ENCODE assay signal across 35 cellular contexts in the genomic region with DNA sequence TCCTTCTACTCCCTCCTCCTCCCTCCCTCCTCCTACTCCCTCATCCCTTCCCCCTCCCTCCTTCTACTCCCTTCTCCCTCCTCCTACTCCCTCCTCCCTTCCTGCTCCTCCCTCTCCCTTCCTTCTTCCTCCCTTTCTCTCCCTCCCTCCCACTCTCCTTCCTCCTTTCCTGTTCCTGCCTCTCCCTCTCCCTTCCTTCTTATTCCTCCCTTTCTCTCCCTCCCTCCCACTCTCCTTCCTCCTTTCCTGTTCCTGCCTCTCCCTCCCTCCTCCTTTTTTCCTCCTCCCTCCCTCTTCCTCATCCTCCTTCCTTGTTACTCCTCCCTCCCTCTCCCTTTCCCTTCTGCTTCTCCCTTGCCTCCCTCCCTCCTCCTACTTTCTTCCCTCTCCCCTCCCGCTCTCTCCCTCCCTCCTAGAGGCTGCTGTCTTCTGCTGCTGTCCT. TPM values are rescaled to one million over a fixed set of nuclear protein-coding genes. Genes with fewer than 3 reads are reported as not detected.
"Had no signal": no experiment of that assay in that cellular context is flagged by ENCODE, and none has a peak within 500 bp of the region (broad histone marks: within the 10 kb centered on the region; RNA-seq: fewer than 3 reads in every experiment).

No MANE protein-coding gene starts in this region.

- H3K27me3 Mint-ChIP-seq: activated CD4-positive, alpha-beta memory T cell treated with anti-CD3 and anti-CD28 coated beads for 36 hours; activated CD4-positive, alpha-beta T cell treated with anti-CD3 and anti-CD28 coated beads for 36 hours; activated CD4-positive, alpha-beta T cell treated with anti-CD3 and anti-CD28 coated beads, Interleukin-2, amount 10 ng/mL, durations not matched to agents 24 days and 14 days; activated naive CD4-positive, alpha-beta T cell treated with anti-CD3 and anti-CD28 coated beads, Interleukin-2, amount 50 U/mL, for 24 hours; activated naive CD8-positive, alpha-beta T cell treated with anti-CD3 and anti-CD28 coated beads for 36 hours; activated naive CD8-positive, alpha-beta T cell treated with anti-CD3 and anti-CD28 coated beads, Interleukin-2, amount 50 U/mL, for 24 hours; central memory CD8-positive, alpha-beta T cell had no signal

- H3K27me3 ChIP-seq: brain microvascular endothelial cell, dorsolateral prefrontal cortex, esophagus muscularis mucosa, foreskin keratinocyte, gastrocnemius medialis, heart left ventricle had no signal

- H3K27ac ChIP-seq: brain microvascular endothelial cell, coronary artery, esophagus muscularis mucosa, foreskin keratinocyte, gastrocnemius medialis, heart left ventricle had no signal

- H3K9me3 ChIP-seq: esophagus muscularis mucosa, gastrocnemius medialis, heart left ventricle had no signal

- H3K27ac Mint-ChIP-seq: activated CD4-positive, alpha-beta memory T cell treated with anti-CD3 and anti-CD28 coated beads for 36 hours; activated CD4-positive, alpha-beta T cell treated with anti-CD3 and anti-CD28 coated beads for 36 hours; activated CD4-positive, alpha-beta T cell treated with anti-CD3 and anti-CD28 coated beads, Interleukin-2, amount 10 ng/mL, durations not matched to agents 24 days and 14 days; activated CD8-positive, alpha-beta memory T cell treated with anti-CD3 and anti-CD28 coated beads, Interleukin-2, amount 10 ng/mL, durations not matched to agents 7 days and 5 days; activated CD8-positive, alpha-beta T cell treated with anti-CD3 and anti-CD28 coated beads, Interleukin-2, amount 10 ng/mL, durations not matched to agents 7 days and 5 days; activated naive CD4-positive, alpha-beta T cell treated with anti-CD3 and anti-CD28 coated beads for 36 hours; activated naive CD4-positive, alpha-beta T cell treated with anti-CD3 and anti-CD28 coated beads, Interleukin-2, amount 50 U/mL, for 24 hours; activated naive CD8-positive, alpha-beta T cell treated with anti-CD3 and anti-CD28 coated beads for 36 hours; activated naive CD8-positive, alpha-beta T cell treated with anti-CD3 and anti-CD28 coated beads, Interleukin-2, amount 50 U/mL, for 24 hours; activated T-helper 1 cell treated with anti-CD3 and anti-CD28 coated beads, Interleukin-12 subunit alpha, Interleukin-12 subunit beta, Interleukin-2, Interleukin-4 antibody, amounts not matched to agents 30 ng/mL and 10 ng/mL and 1 ng/mL, durations not matched to agents 14 hours and 24 hours and 36 hours; activated T-helper 2 cell treated with anti-CD3 and anti-CD28 coated beads, Interferon-gamma antibody, Interleukin-2, Interleukin-4, amounts not matched to agents 10 μg/mL and 5 μg/mL and 100 μg/mL, durations not matched to agents 14 hours and 24 hours and 36 hours; dendritic cell treated with granulocyte-macrophage colony-stimulating factor and Interleukin-4, amounts not matched to agents 40 ng/mL and 50 ng/mL, for 4 days; endodermal cell had no signal

- H3K9me3 Mint-ChIP-seq: activated CD4-positive, alpha-beta memory T cell treated with anti-CD3 and anti-CD28 coated beads for 36 hours; activated CD4-positive, alpha-beta T cell treated with anti-CD3 and anti-CD28 coated beads, Interleukin-2, amount 10 ng/mL, durations not matched to agents 24 days and 14 days; activated naive CD4-positive, alpha-beta T cell treated with anti-CD3 and anti-CD28 coated beads for 36 hours; activated naive CD4-positive, alpha-beta T cell treated with anti-CD3 and anti-CD28 coated beads, Interleukin-2, amount 50 U/mL, for 24 hours; activated naive CD8-positive, alpha-beta T cell treated with anti-CD3 and anti-CD28 coated beads for 36 hours; activated naive CD8-positive, alpha-beta T cell treated with anti-CD3 and anti-CD28 coated beads, Interleukin-2, amount 50 U/mL, for 24 hours; activated T-helper 1 cell treated with anti-CD3 and anti-CD28 coated beads, Interleukin-12 subunit alpha, Interleukin-12 subunit beta, Interleukin-2, Interleukin-4 antibody, amounts not matched to agents 30 ng/mL and 10 ng/mL and 1 ng/mL, durations not matched to agents 14 hours and 24 hours and 36 hours; activated T-helper 2 cell treated with anti-CD3 and anti-CD28 coated beads, Interferon-gamma antibody, Interleukin-2, Interleukin-4, amounts not matched to agents 10 μg/mL and 5 μg/mL and 100 μg/mL, durations not matched to agents 14 hours and 24 hours and 36 hours; central memory CD8-positive, alpha-beta T cell; dendritic cell treated with granulocyte-macrophage colony-stimulating factor and Interleukin-4, amounts not matched to agents 40 ng/mL and 50 ng/mL, for 4 days; endodermal cell had no signal

- ATAC-seq: activated CD4-positive, alpha-beta T cell treated with anti-CD3 and anti-CD28 coated beads for 36 hours; activated CD8-positive, alpha-beta memory T cell treated with anti-CD3 and anti-CD28 coated beads, Interleukin-2, amount 10 ng/mL, durations not matched to agents 7 days and 5 days; activated CD8-positive, alpha-beta T cell treated with anti-CD3 and anti-CD28 coated beads, Interleukin-2, amount 10 ng/mL, durations not matched to agents 7 days and 5 days; activated naive CD8-positive, alpha-beta T cell treated with anti-CD3 and anti-CD28 coated beads, Interleukin-2, amount 50 U/mL, for 24 hours; foreskin keratinocyte; gastrocnemius medialis; heart left ventricle had no signal

- H3K4me3 Mint-ChIP-seq: activated CD4-positive, alpha-beta memory T cell treated with anti-CD3 and anti-CD28 coated beads for 36 hours; activated CD4-positive, alpha-beta T cell treated with anti-CD3 and anti-CD28 coated beads for 36 hours; activated CD4-positive, alpha-beta T cell treated with anti-CD3 and anti-CD28 coated beads, Interleukin-2, amount 10 ng/mL, durations not matched to agents 24 days and 14 days; activated CD8-positive, alpha-beta memory T cell treated with anti-CD3 and anti-CD28 coated beads, Interleukin-2, amount 10 ng/mL, durations not matched to agents 7 days and 5 days; activated CD8-positive, alpha-beta T cell treated with anti-CD3 and anti-CD28 coated beads, Interleukin-2, amount 10 ng/mL, durations not matched to agents 7 days and 5 days; activated naive CD4-positive, alpha-beta T cell treated with anti-CD3 and anti-CD28 coated beads for 36 hours; activated naive CD4-positive, alpha-beta T cell treated with anti-CD3 and anti-CD28 coated beads, Interleukin-2, amount 50 U/mL, for 24 hours; activated naive CD8-positive, alpha-beta T cell treated with anti-CD3 and anti-CD28 coated beads for 36 hours; activated naive CD8-positive, alpha-beta T cell treated with anti-CD3 and anti-CD28 coated beads, Interleukin-2, amount 50 U/mL, for 24 hours; activated T-helper 1 cell treated with anti-CD3 and anti-CD28 coated beads, Interleukin-12 subunit alpha, Interleukin-12 subunit beta, Interleukin-2, Interleukin-4 antibody, amounts not matched to agents 30 ng/mL and 10 ng/mL and 1 ng/mL, durations not matched to agents 14 hours and 24 hours and 36 hours; central memory CD8-positive, alpha-beta T cell; dendritic cell treated with granulocyte-macrophage colony-stimulating factor and Interleukin-4, amounts not matched to agents 40 ng/mL and 50 ng/mL, for 4 days; endodermal cell had no signal

- H3K4me3 ChIP-seq: coronary artery, dorsolateral prefrontal cortex, esophagus muscularis mucosa, gastrocnemius medialis, heart left ventricle had no signal

- H3K36me3 ChIP-seq: brain microvascular endothelial cell, esophagus muscularis mucosa, gastrocnemius medialis, heart left ventricle had no signal

- DNase-seq: activated CD4-positive, alpha-beta memory T cell treated with anti-CD3 and anti-CD28 coated beads for 36 hours; activated CD4-positive, alpha-beta T cell treated with anti-CD3 and anti-CD28 coated beads for 36 hours; activated CD4-positive, alpha-beta T cell treated with anti-CD3 and anti-CD28 coated beads, Interleukin-2, amount 10 ng/mL, durations not matched to agents 24 days and 14 days; activated CD4-positive, CD25-positive, alpha-beta regulatory T cell; activated CD4-positive, CD25-positive, alpha-beta regulatory T cell treated with anti-CD3 and anti-CD28 coated beads, Interleukin-2, amount 50 U/mL, for 72 hours; activated CD8-positive, alpha-beta memory T cell treated with anti-CD3 and anti-CD28 coated beads, Interleukin-2, amount 10 ng/mL, durations not matched to agents 7 days and 5 days; activated CD8-positive, alpha-beta memory T cell treated with anti-CD3 and anti-CD28 coated beads, Interleukin-2, amount 50 U/mL, for 4 hours; activated CD8-positive, alpha-beta T cell treated with anti-CD3 and anti-CD28 coated beads, Interleukin-2, amount 10 ng/mL, durations not matched to agents 7 days and 5 days; activated effector memory CD4-positive, alpha-beta T cell treated with anti-CD3 and anti-CD28 coated beads, Interleukin-2, amount 50 U/mL, for 16 hours; activated naive CD4-positive, alpha-beta T cell treated with anti-CD3 and anti-CD28 coated beads for 36 hours; activated naive CD8-positive, alpha-beta T cell treated with anti-CD3 and anti-CD28 coated beads for 36 hours; activated naive CD8-positive, alpha-beta T cell treated with anti-CD3 and anti-CD28 coated beads, Interleukin-2, amount 50 U/mL, for 24 hours; activated T-cell treated with anti-CD3 and anti-CD28 coated beads, Interleukin-2, amount 50 U/mL, for 1 hour; activated T-cell treated with anti-CD3 and anti-CD28 coated beads, Interleukin-2, amount 50 U/mL, for 48 hours; anterior cingulate cortex; brain microvascular endothelial cell; dorsolateral prefrontal cortex; effector memory CD4-positive, alpha-beta T cell; endodermal cell; erythroblast; foreskin keratinocyte; gastrocnemius medialis; glutamatergic neuron; heart left ventricle; T-helper 1 cell; T-helper 2 cell had no signal

- FAIRE-seq: astrocyte had no signal

- H3K4me1 ChIP-seq: esophagus muscularis mucosa, gastrocnemius medialis, heart left ventricle had no signal

- H3K4me1 Mint-ChIP-seq: activated CD4-positive, alpha-beta T cell treated with anti-CD3 and anti-CD28 coated beads, Interleukin-2, amount 10 ng/mL, durations not matched to agents 24 days and 14 days; activated naive CD4-positive, alpha-beta T cell treated with anti-CD3 and anti-CD28 coated beads, Interleukin-2, amount 50 U/mL, for 24 hours; activated naive CD8-positive, alpha-beta T cell treated with anti-CD3 and anti-CD28 coated beads for 36 hours; activated naive CD8-positive, alpha-beta T cell treated with anti-CD3 and anti-CD28 coated beads, Interleukin-2, amount 50 U/mL, for 24 hours; endodermal cell had no signal

- H3K36me3 Mint-ChIP-seq: activated CD4-positive, alpha-beta memory T cell treated with anti-CD3 and anti-CD28 coated beads for 36 hours; activated CD8-positive, alpha-beta memory T cell treated with anti-CD3 and anti-CD28 coated beads, Interleukin-2, amount 10 ng/mL, durations not matched to agents 7 days and 5 days; activated naive CD4-positive, alpha-beta T cell treated with anti-CD3 and anti-CD28 coated beads, Interleukin-2, amount 50 U/mL, for 24 hours; activated naive CD8-positive, alpha-beta T cell treated with anti-CD3 and anti-CD28 coated beads for 36 hours had no signal

RNA-seq across cellular contexts. Expression of a gene that starts 41.2 kb away (rescaled TPM):
- total RNA-seq: activated CD4-positive, alpha-beta T cell treated with anti-CD3 and anti-CD28 coated beads, Interleukin-2, amount 10 ng/mL, durations not matched to agents 24 days and 14 days; activated CD8-positive, alpha-beta memory T cell treated with anti-CD3 and anti-CD28 coated beads for 36 hours; activated CD8-positive, alpha-beta T cell treated with anti-CD3 and anti-CD28 coated beads, Interleukin-2, amount 10 ng/mL, durations not matched to agents 7 days and 5 days; activated naive CD4-positive, alpha-beta T cell treated with anti-CD3 and anti-CD28 coated beads for 36 hours; activated naive CD8-positive, alpha-beta T cell treated with anti-CD3 and anti-CD28 coated beads for 36 hours; activated T-helper 1 cell treated with anti-CD3 and anti-CD28 coated beads, Interleukin-12 subunit alpha, Interleukin-12 subunit beta, Interleukin-2, Interleukin-4 antibody, amounts not matched to agents 30 ng/mL and 10 ng/mL and 1 ng/mL, durations not matched to agents 14 hours and 24 hours and 36 hours had no signal
